In the genomic region with DNA sequence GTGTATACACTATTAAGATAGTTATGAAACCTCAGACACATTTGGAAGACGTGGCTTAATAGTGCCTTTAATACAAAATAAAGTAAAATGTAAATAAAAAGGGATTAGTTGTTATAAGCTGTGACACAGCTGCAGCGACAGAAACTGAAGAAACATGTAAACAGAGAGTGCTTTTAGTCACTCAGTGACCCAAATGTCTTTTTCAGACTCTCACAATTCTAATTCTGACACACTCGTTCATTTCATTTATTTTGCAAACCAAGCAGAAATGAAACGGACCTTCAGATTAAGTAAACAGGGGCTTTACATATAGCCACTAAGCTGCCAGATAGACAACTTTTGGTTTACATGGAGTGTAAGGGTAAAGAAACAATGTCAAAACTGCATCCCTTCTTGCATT, we compare ENCODE assay signal across 20 cellular contexts.
"Had no signal": no experiment of that assay in that cellular context is flagged by ENCODE, and none has a peak within 500 bp of the region (broad histone marks: within the 10 kb centered on the region; RNA-seq: fewer than 3 reads in every experiment).

No MANE protein-coding gene starts in this region.

- H3K4me1 ChIP-seq: foreskin keratinocyte, tibial artery, uterus had no signal

- H3K9me3 Mint-ChIP-seq: T-helper 1 cell treated with Interleukin-12 subunit alpha and Interleukin-12 subunit beta and Interleukin-4 antibody, amounts not matched to agents 30 μg/mL and 1 μg/mL, for 36 hours had no signal

- ATAC-seq: activated CD4-positive, CD25-positive, alpha-beta regulatory T cell treated with anti-CD3 and anti-CD28 coated beads, Interleukin-2, amount 50 U/mL, for 24 hours; foreskin keratinocyte; left lobe of liver; sciatic nerve; stimulated activated naive B cell treated with anti-CD40 and anti-IgM and Interleukin-4, amounts not matched to agents 10 μg/mL and 1 μg/mL and 100 μg/mL, for 72 hours had no signal

- H3K36me3 Mint-ChIP-seq: naive B cell; stimulated activated naive B cell treated with anti-CD40 and anti-IgM and Interleukin-4, amounts not matched to agents 10 μg/mL and 1 μg/mL and 100 μg/mL, for 72 hours had no signal

- FAIRE-seq: kidney had no signal

- DNase-seq: activated CD4-positive, alpha-beta T cell treated with anti-CD3 and anti-CD28 coated beads, Interleukin-2, amount 50 U/mL, for 1 hour; activated CD8-positive, alpha-beta memory T cell treated with anti-CD3 and anti-CD28 coated beads, Interleukin-2, amount 50 U/mL, for 4 hours; activated effector memory CD4-positive, alpha-beta T cell treated with anti-CD3 and anti-CD28 coated beads, Interleukin-2, amount 50 U/mL, for 16 hours; activated naive CD4-positive, alpha-beta T cell treated with anti-CD3 and anti-CD28 coated beads, Interleukin-2, amount 50 U/mL, for 16 hours; activated T-cell treated with anti-CD3 and anti-CD28 coated beads, Interleukin-2, amount 50 U/mL, for 48 hours; aorta; effector CD4-positive, alpha-beta T cell; foreskin keratinocyte; glutamatergic neuron; kidney; naive B cell; stimulated activated naive B cell treated with anti-CD40 and anti-IgM and Interleukin-4, amounts not matched to agents 10 μg/mL and 1 μg/mL and 100 μg/mL, for 72 hours; tibial artery; uterus had no signal

- H3K4me3 ChIP-seq: coronary artery, lung, tibial artery, uterus had no signal

- H3K27me3 ChIP-seq: foreskin keratinocyte, tibial artery, uterus had no signal

- H3K4me1 Mint-ChIP-seq: naive B cell; stimulated activated naive B cell treated with anti-CD40 and anti-IgM and Interleukin-4, amounts not matched to agents 10 μg/mL and 1 μg/mL and 100 μg/mL, for 72 hours had no signal

- H3K4me3 Mint-ChIP-seq: naive B cell; stimulated activated naive B cell treated with anti-CD40 and anti-IgM and Interleukin-4, amounts not matched to agents 10 μg/mL and 1 μg/mL and 100 μg/mL, for 72 hours; T-helper 1 cell treated with Interleukin-12 subunit alpha and Interleukin-12 subunit beta and Interleukin-4 antibody, amounts not matched to agents 30 μg/mL and 1 μg/mL, for 36 hours had no signal

- H3K27ac Mint-ChIP-seq: naive B cell; stimulated activated naive B cell treated with anti-CD40 and anti-IgM and Interleukin-4, amounts not matched to agents 10 μg/mL and 1 μg/mL and 100 μg/mL, for 72 hours; T-helper 1 cell treated with Interleukin-12 subunit alpha and Interleukin-12 subunit beta and Interleukin-4 antibody, amounts not matched to agents 30 μg/mL and 1 μg/mL, for 36 hours had no signal

- H3K27ac ChIP-seq: coronary artery, foreskin keratinocyte, tibial artery, uterus had no signal

- H3K9me3 ChIP-seq: tibial artery, uterus had no signal

- H3K36me3 ChIP-seq: tibial artery, uterus had no signal
